Comparison of ENCODE assay signal across 2 cellular contexts in the genomic region with DNA sequence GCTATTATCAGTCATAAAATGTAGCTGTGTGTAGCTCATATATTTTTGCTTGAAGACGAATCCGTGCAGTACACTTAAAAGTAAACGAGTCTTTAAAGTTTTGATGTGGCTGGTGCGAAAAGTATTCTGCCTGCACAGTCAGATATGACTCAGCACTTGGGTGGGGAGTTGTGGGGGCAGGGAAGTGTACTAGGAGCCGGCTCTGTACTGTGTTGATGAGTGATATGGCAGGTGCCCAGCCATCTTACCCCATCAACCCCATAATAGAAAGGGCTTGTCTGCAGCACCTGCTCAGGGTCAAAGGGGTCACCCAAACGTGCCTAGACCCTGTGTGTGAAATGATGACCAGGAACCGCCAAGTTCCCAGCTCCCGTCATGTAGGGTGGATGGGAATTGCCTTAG.
A peak's percentile ranks its signal among the peaks of the same experiment; 100 is the strongest.
TF ChIP-seq lines count a peak whose summit lies in the region.

No MANE protein-coding gene starts in this region.

TF ChIP-seq in GM23338, 12 proteins besides CTCF, POLR2A, EP300 and RAD21:
- TF ChIP-seq, protein P1, sequence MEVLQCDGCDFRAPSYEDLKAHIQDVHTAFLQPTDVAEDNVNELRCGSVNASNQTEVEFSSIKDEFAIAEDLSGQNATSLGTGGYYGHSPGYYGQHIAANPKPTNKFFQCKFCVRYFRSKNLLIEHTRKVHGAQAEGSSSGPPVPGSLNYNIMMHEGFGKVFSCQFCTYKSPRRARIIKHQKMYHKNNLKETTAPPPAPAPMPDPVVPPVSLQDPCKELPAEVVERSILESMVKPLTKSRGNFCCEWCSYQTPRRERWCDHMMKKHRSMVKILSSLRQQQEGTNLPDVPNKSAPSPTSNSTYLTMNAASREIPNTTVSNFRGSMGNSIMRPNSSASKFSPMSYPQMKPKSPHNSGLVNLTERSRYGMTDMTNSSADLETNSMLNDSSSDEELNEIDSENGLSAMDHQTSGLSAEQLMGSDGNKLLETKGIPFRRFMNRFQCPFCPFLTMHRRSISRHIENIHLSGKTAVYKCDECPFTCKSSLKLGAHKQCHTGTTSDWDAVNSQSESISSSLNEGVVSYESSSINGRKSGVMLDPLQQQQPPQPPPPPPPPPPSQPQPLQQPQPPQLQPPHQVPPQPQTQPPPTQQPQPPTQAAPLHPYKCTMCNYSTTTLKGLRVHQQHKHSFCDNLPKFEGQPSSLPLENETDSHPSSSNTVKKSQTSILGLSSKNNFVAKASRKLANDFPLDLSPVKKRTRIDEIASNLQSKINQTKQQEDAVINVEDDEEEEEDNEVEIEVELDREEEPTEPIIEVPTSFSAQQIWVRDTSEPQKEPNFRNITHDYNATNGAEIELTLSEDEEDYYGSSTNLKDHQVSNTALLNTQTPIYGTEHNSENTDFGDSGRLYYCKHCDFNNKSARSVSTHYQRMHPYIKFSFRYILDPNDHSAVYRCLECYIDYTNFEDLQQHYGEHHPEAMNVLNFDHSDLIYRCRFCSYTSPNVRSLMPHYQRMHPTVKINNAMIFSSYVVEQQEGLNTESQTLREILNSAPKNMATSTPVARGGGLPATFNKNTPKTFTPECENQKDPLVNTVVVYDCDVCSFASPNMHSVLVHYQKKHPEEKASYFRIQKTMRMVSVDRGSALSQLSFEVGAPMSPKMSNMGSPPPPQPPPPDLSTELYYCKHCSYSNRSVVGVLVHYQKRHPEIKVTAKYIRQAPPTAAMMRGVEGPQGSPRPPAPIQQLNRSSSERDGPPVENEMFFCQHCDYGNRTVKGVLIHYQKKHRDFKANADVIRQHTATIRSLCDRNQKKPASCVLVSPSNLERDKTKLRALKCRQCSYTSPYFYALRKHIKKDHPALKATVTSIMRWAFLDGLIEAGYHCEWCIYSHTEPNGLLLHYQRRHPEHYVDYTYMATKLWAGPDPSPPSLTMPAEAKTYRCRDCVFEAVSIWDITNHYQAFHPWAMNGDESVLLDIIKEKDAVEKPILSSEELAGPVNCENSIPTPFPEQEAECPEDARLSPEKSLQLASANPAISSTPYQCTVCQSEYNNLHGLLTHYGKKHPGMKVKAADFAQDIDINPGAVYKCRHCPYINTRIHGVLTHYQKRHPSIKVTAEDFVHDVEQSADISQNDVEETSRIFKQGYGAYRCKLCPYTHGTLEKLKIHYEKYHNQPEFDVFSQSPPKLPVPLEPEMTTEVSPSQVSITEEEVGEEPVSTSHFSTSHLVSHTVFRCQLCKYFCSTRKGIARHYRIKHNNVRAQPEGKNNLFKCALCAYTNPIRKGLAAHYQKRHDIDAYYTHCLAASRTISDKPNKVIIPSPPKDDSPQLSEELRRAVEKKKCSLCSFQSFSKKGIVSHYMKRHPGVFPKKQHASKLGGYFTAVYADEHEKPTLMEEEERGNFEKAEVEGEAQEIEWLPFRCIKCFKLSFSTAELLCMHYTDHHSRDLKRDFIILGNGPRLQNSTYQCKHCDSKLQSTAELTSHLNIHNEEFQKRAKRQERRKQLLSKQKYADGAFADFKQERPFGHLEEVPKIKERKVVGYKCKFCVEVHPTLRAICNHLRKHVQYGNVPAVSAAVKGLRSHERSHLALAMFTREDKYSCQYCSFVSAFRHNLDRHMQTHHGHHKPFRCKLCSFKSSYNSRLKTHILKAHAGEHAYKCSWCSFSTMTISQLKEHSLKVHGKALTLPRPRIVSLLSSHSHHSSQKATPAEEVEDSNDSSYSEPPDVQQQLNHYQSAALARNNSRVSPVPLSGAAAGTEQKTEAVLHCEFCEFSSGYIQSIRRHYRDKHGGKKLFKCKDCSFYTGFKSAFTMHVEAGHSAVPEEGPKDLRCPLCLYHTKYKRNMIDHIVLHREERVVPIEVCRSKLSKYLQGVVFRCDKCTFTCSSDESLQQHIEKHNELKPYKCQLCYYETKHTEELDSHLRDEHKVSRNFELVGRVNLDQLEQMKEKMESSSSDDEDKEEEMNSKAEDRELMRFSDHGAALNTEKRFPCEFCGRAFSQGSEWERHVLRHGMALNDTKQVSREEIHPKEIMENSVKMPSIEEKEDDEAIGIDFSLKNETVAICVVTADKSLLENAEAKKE (CRISPR knock-in tag; IDR thresholded peaks at IDR 0.05): no peak
- TF ChIP-seq EZH2 (IDR thresholded peaks at IDR 0.05; ENCODE audit: low read depth, unreplicated experiment) (no peak), EZH2phosphoT487 (IDR thresholded peaks at IDR 0.05; ENCODE audit: unreplicated experiment) (no peak), REST (IDR thresholded peaks at IDR 0.05; ENCODE audit: unreplicated experiment) (no peak), STAT1 (IDR thresholded peaks at IDR 0.05; ENCODE audit: unreplicated experiment) (no peak)

TF ChIP-seq in HepG2, 621 proteins besides CTCF, POLR2A, EP300 and RAD21 (continued from another document):
- TF ChIP-seq ZNF281 (CRISPR knock-in tag; IDR thresholded peaks at IDR 0.05; ENCODE audit: borderline replicate concordance) (peak; percentile 64; the same call in 1 of the 2 replicates), ZFP36 (IDR thresholded peaks at IDR 0.05; ENCODE audit: borderline replicate concordance, low read depth, low read length, partially characterized antibody) (no peak), ZNF326 (CRISPR knock-in tag; IDR thresholded peaks at IDR 0.05; ENCODE audit: borderline replicate concordance) (no peak), MAFK (conservative IDR thresholded peaks at IDR 0.05 in 1 of 2, IDR thresholded peaks at IDR 0.05 in 1 of 2; ENCODE audit: low read length in 2 of 2) (peak; percentile 29 to 63; a peak in 3 of 4 replicates), KDM2A (CRISPR knock-in tag; IDR thresholded peaks at IDR 0.05; ENCODE audit: borderline replicate concordance, low read depth) (0 out of 2 replicates have a peak, but pooled peaks have one; percentile 13), NFE2L2 (IDR thresholded peaks at IDR 0.05; ENCODE audit: low read length) (peak; percentile 70; the same call in 1 of the 2 replicates), PHF5A (CRISPR knock-in tag; IDR thresholded peaks at IDR 0.05; ENCODE audit: low read depth, unreplicated experiment) (no peak), PAF1 (CRISPR knock-in tag; IDR thresholded peaks at IDR 0.05) (no peak), ZNF720 (CRISPR knock-in tag; IDR thresholded peaks at IDR 0.05) (no peak), SYNCRIP (IDR thresholded peaks at IDR 0.05; ENCODE audit: insufficient read depth, low read depth, low read length) (no peak), FOSL2 (CRISPR knock-in tag; IDR thresholded peaks at IDR 0.05) (peak; percentile 64), MAFG (CRISPR knock-in tag; IDR thresholded peaks at IDR 0.05) (peak; percentile 76)
